In genomic region chr13:46622013-46622917, GRCh38 we compare ENCODE assay signal across 11 cellular contexts.
DNase-seq lines count a peak whose midpoint lies in the region; ATAC-seq and TF ChIP-seq lines count a peak whose summit lies in the region.
"Had no signal": no experiment of that assay in that cellular context is flagged by ENCODE, and none has a peak within 500 bp of the region (broad histone marks: within the 10 kb centered on the region; RNA-seq: fewer than 3 reads in every experiment).

No MANE protein-coding gene starts in this region.

- H3K27ac ChIP-seq in GM23338 (ENCODE audit: low read depth), result peak overlapping the region; percentile 5; the same call in 1 of the 2 replicates

- H3K4me1 Mint-ChIP-seq in GM23338, result peaks cover 61% of the 10 kb centered on the region
- H3K4me1 Mint-ChIP-seq in glutamatergic neuron (ENCODE audit: low read depth, unreplicated experiment), result peaks cover 72% of the 10 kb centered on the region

- peak overlapping the region; percentile 63 for H3K4me2 ChIP-seq in GM23338
- H3K4me2 ChIP-seq in skeletal muscle satellite cell (ENCODE audit: low read length), result peak overlapping the region; percentile 59

- H3K9me3 ChIP-seq in skeletal muscle satellite cell (replicated peaks; ENCODE audit: low read length), result no peaks in the 10 kb centered on the region

- no peaks in the 10 kb centered on the region; the same call in 1 of the 2 replicates for H4K20me1 ChIP-seq in GM23338 (replicated peaks; ENCODE audit: insufficient read depth)

- DNase-seq in GM23338 (ENCODE audit: low spot score), result no peak
- peak; percentile 58 for DNase-seq in NCI-H82 (lab: John Stamatoyannopoulos, UW)
- DNase-seq in glutamatergic neuron, result no peak
- DNase-seq in HCEC 1CT, result no peak
- no peak for DNase-seq in OCI-M2 (lab: John Stamatoyannopoulos, UW; ENCODE audit: unreplicated experiment)
- no peak for DNase-seq in cortex of kidney (lab: John Stamatoyannopoulos, UW)
- DNase-seq: activated CD4-positive, alpha-beta T cell treated with anti-CD3 and anti-CD28 coated beads, Interleukin-2, amount 50 U/mL, for 48 hours; activated gamma-delta T cell; H7 had no signal

- H3K4me1 ChIP-seq in GM23338 (ENCODE audit: insufficient read depth), result peaks cover 58% of the 10 kb centered on the region
- peaks cover 26% of the 10 kb centered on the region for H3K4me1 ChIP-seq in skeletal muscle satellite cell (ENCODE audit: control insufficient read depth, insufficient read depth, low read length)

- H2AFZ ChIP-seq in GM23338, result no peak overlapping the region

- H3K79me2 ChIP-seq in GM23338 (replicated peaks; ENCODE audit: insufficient read depth), result peaks cover 55% of the 10 kb centered on the region

- no peak for TF ChIP-seq CTCF in GM23338 (conservative IDR thresholded peaks at IDR 0.05; ENCODE audit: low read depth in 2 of 2)
- TF ChIP-seq CTCF in glutamatergic neuron (IDR thresholded peaks at IDR 0.05; ENCODE audit: partially characterized antibody, unreplicated experiment), result no peak

- H3K36me3 ChIP-seq in GM23338 (ENCODE audit: insufficient read depth), result no peaks in the 10 kb centered on the region
- no peaks in the 10 kb centered on the region for H3K36me3 ChIP-seq in skeletal muscle satellite cell (ENCODE audit: insufficient read depth, low read length)

- H3K27me3 Mint-ChIP-seq in GM23338 (ENCODE audit: insufficient read depth, low read depth, poor library complexity) (peaks cover 5% of the 10 kb centered on the region), glutamatergic neuron (ENCODE audit: unreplicated experiment) (peaks cover 7% of the 10 kb centered on the region)

- H3K27me3 ChIP-seq in GM23338 (ENCODE audit: insufficient read depth) (no peaks in the 10 kb centered on the region), skeletal muscle satellite cell (ENCODE audit: control insufficient read depth, insufficient read depth, low read length) (no peaks in the 10 kb centered on the region)

- H3K27ac Mint-ChIP-seq in GM23338 (no peak overlapping the region), glutamatergic neuron (ENCODE audit: unreplicated experiment) (peak overlapping the region; percentile 98)

- no peak overlapping the region for H3K9ac ChIP-seq in skeletal muscle satellite cell (ENCODE audit: low read depth, low read length)

- no peaks in the 10 kb centered on the region for H3F3A ChIP-seq in GM23338 (replicated peaks; ENCODE audit: low read depth)

- no peak overlapping the region for H3K4me3 Mint-ChIP-seq in GM23338
- H3K4me3 Mint-ChIP-seq in glutamatergic neuron (ENCODE audit: unreplicated experiment), result peak overlapping the region; percentile 34

- ATAC-seq in GM23338 (no peak), GM19455 (IDR thresholded peaks at IDR 0.05; ENCODE audit: unreplicated experiment) (no peak)

- no peaks in the 10 kb centered on the region for H3K9me2 ChIP-seq in GM23338 (ENCODE audit: insufficient read depth)

- no peaks in the 10 kb centered on the region for H3K36me3 Mint-ChIP-seq in GM23338 (ENCODE audit: low read depth)
- no peaks in the 10 kb centered on the region for H3K36me3 Mint-ChIP-seq in glutamatergic neuron (ENCODE audit: unreplicated experiment)

- H3K9me3 Mint-ChIP-seq in GM23338 (no peaks in the 10 kb centered on the region), glutamatergic neuron (ENCODE audit: unreplicated experiment) (peaks cover 8% of the 10 kb centered on the region)

- no peak overlapping the region for H3K4me3 ChIP-seq in GM23338
- no peak overlapping the region for H3K4me3 ChIP-seq in skeletal muscle satellite cell (ENCODE audit: low read length)

TF ChIP-seq in GM23338, 12 proteins besides CTCF, POLR2A, EP300 and RAD21:
- no peak for TF ChIP-seq NANOG (IDR thresholded peaks at IDR 0.05; ENCODE audit: borderline replicate concordance)
- TF ChIP-seq ZNF331 (CRISPR knock-in tag; IDR thresholded peaks at IDR 0.05; ENCODE audit: low read depth), result no peak
- TF ChIP-seq STAT1 (IDR thresholded peaks at IDR 0.05; ENCODE audit: unreplicated experiment), result no peak
- no peak for TF ChIP-seq REST (IDR thresholded peaks at IDR 0.05; ENCODE audit: unreplicated experiment)
- no peak for TF ChIP-seq EZH2phosphoT487 (IDR thresholded peaks at IDR 0.05; ENCODE audit: unreplicated experiment)
